Comparison of ENCODE assay signal across 1 cellular context in the genomic region with DNA sequence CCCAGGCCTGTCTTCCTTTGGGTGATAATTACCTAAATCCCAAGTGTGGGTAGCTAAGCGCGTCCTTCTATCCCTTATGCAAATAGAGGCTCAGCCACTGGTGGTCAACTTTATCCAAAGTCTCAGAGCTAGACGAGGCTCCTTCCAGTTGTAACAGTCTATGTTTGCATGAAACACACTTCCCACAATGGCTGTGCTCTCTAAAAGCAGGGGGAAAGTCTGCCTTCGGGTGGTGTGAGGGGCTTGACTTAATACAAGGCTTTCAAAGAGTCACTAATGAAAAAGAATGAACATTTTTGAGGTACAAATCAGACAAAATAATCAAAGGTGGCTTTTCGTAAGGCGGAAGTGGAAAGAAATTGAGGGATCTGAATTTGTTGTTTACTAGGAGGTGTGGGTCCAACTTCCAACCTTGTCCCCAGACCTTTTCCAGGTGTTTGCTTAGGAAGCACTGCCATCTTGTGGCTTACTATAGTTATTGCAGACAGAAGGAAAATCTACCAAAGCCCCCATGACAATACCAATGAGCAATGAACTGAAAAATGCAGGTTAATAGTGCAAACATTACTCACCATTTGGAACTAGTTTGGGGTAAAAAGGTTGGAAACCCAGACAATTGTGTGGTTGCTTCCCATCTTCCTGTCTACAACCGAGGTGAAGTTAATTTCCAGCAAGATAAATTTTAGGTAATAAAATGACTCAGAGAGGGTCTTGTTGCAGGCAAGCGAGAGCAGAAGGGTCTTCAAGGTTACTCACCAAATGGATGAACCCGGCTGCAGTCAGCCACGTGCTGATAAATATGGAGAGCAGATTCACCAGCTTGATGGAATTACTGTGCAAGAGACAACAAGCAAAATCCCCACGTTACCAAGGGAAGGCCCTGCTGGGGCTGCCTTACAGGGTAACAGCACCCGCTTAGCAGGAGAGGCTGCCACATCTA.
TF ChIP-seq lines count a peak whose summit lies in the region.

No MANE protein-coding gene starts in this region.

TF ChIP-seq in SK-N-SH, 30 proteins besides CTCF, POLR2A, EP300 and RAD21 (continued from another document):
- TF ChIP-seq, protein P1, sequence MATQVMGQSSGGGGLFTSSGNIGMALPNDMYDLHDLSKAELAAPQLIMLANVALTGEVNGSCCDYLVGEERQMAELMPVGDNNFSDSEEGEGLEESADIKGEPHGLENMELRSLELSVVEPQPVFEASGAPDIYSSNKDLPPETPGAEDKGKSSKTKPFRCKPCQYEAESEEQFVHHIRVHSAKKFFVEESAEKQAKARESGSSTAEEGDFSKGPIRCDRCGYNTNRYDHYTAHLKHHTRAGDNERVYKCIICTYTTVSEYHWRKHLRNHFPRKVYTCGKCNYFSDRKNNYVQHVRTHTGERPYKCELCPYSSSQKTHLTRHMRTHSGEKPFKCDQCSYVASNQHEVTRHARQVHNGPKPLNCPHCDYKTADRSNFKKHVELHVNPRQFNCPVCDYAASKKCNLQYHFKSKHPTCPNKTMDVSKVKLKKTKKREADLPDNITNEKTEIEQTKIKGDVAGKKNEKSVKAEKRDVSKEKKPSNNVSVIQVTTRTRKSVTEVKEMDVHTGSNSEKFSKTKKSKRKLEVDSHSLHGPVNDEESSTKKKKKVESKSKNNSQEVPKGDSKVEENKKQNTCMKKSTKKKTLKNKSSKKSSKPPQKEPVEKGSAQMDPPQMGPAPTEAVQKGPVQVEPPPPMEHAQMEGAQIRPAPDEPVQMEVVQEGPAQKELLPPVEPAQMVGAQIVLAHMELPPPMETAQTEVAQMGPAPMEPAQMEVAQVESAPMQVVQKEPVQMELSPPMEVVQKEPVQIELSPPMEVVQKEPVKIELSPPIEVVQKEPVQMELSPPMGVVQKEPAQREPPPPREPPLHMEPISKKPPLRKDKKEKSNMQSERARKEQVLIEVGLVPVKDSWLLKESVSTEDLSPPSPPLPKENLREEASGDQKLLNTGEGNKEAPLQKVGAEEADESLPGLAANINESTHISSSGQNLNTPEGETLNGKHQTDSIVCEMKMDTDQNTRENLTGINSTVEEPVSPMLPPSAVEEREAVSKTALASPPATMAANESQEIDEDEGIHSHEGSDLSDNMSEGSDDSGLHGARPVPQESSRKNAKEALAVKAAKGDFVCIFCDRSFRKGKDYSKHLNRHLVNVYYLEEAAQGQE (IDR thresholded peaks at IDR 0.05; ENCODE audit: low read depth, low read length), result no peak
- TF ChIP-seq POLR2AphosphoS5 (IDR thresholded peaks at IDR 0.05; ENCODE audit: low read depth, low read length) (peak; percentile 59; the same call in 1 of the 2 replicates), CHD2 (IDR thresholded peaks at IDR 0.05; ENCODE audit: low read length, partially characterized antibody) (peak; percentile 20), RCOR1 (IDR thresholded peaks at IDR 0.05; ENCODE audit: low read length) (no peak), MEF2A (IDR thresholded peaks at IDR 0.05; ENCODE audit: borderline replicate concordance, low read depth) (no peak)
- TF ChIP-seq, protein P2, sequence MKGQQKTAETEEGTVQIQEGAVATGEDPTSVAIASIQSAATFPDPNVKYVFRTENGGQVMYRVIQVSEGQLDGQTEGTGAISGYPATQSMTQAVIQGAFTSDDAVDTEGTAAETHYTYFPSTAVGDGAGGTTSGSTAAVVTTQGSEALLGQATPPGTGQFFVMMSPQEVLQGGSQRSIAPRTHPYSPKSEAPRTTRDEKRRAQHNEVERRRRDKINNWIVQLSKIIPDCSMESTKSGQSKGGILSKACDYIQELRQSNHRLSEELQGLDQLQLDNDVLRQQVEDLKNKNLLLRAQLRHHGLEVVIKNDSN (IDR thresholded peaks at IDR 0.05; ENCODE audit: borderline replicate concordance, low read depth), result no peak; the same call in 1 of the 2 replicates
